In the genomic region with DNA sequence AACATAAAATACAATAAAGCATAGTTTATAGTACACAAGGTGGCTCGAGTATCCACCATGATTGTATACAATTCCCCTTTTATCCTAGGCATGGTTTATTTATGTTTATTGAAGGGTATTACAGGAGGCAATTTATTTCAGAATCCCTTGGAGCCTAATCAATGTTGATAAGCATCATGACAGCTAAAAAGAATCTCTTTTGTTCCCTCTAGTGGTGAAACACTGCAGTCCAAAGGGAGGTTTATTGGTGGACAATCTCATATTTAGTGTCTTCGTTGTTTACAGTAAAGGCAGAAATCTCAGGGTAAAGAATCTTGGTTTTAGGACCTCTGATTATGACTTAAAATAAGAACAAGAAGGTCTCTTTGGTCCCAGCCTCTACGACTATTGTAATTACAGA, we compare ENCODE assay signal across 8 cellular contexts.
A peak's percentile ranks its signal among the peaks of the same experiment; 100 is the strongest.
DNase-seq lines count a peak whose midpoint lies in the region; ATAC-seq and TF ChIP-seq lines count a peak whose summit lies in the region.
"Had no signal": no experiment of that assay in that cellular context is flagged by ENCODE, and none has a peak within 500 bp of the region (broad histone marks: within the 10 kb centered on the region; RNA-seq: fewer than 3 reads in every experiment).

No MANE protein-coding gene starts in this region.

- TF ChIP-seq CTCF in GM12864 (IDR thresholded peaks at IDR 0.05; ENCODE audit: low read depth, low read length, missing control alignments) (peak; percentile 6), LNCAP (IDR thresholded peaks at IDR 0.05) (peak; percentile 65), body of pancreas (IDR thresholded peaks at IDR 0.05) (peak; percentile 16 to 56 (median 51)), neural crest cell (conservative IDR thresholded peaks at IDR 0.05) (peak; percentile 72)

- H3K27me3 ChIP-seq in body of pancreas: no peaks in the 10 kb centered on the region

- 47 to 49% methylated on average over 3 of the region's 3 CpGs for WGBS in body of pancreas, 2 donors

- H3K4me1 ChIP-seq in body of pancreas: peaks cover 14% of the 10 kb centered on the region

- no peak overlapping the region for H3K4me3 Mint-ChIP-seq in neural crest cell

- DNase-seq in GM12864 (ENCODE audit: low read depth) (no peak), body of pancreas (no peak), neural crest cell (ENCODE audit: low read depth, low spot score) (no peak), NCI-H146 (lab: John Stamatoyannopoulos, UW) (no peak)
- DNase-seq: activated gamma-delta T cell had no signal

- no peak overlapping the region for H3K27ac ChIP-seq in body of pancreas

- ATAC-seq in body of pancreas: no peak
- no peak for ATAC-seq in GM21381 (IDR thresholded peaks at IDR 0.05; ENCODE audit: unreplicated experiment)
- ATAC-seq in HG03280 (IDR thresholded peaks at IDR 0.05; ENCODE audit: unreplicated experiment): no peak

- intact Hi-C loops in body of pancreas (cut with DNase I): no loop called here

- no peaks in the 10 kb centered on the region for H3K9me3 Mint-ChIP-seq in neural crest cell

- no peaks in the 10 kb centered on the region for H3K9me3 ChIP-seq in body of pancreas

- no peak for TF ChIP-seq POLR2A in body of pancreas (IDR thresholded peaks at IDR 0.05)

- no peaks in the 10 kb centered on the region for H3K27me3 Mint-ChIP-seq in neural crest cell (ENCODE audit: low read depth)

- no peaks in the 10 kb centered on the region for H3K4me1 Mint-ChIP-seq in neural crest cell

- no peak overlapping the region for H3K27ac Mint-ChIP-seq in neural crest cell (ENCODE audit: unreplicated experiment)

- H3K36me3 ChIP-seq in body of pancreas (replicated peaks in 1 of 2; ENCODE audit: insufficient read depth in 1 of 2, low read depth in 2 of 2): no peaks in the 10 kb centered on the region

- H3K4me3 ChIP-seq in GM12864 (ENCODE audit: low read depth, low read length) (no peak overlapping the region), body of pancreas (no peak overlapping the region)

- no peaks in the 10 kb centered on the region for H3K36me3 Mint-ChIP-seq in neural crest cell (ENCODE audit: low read depth)

Comparison
In these comparisons a context has a peak if more than half of its experiments do, and no peak if none do; other contexts are left out.
1. CTCF ChIP-seq: peak in every context shown above with its lines; median percentile 72 in neural crest cell; 65 in LNCAP; 51 in body of pancreas; 6 in GM12864.